1 cellular context compared by ENCODE assay signal in the genomic region with DNA sequence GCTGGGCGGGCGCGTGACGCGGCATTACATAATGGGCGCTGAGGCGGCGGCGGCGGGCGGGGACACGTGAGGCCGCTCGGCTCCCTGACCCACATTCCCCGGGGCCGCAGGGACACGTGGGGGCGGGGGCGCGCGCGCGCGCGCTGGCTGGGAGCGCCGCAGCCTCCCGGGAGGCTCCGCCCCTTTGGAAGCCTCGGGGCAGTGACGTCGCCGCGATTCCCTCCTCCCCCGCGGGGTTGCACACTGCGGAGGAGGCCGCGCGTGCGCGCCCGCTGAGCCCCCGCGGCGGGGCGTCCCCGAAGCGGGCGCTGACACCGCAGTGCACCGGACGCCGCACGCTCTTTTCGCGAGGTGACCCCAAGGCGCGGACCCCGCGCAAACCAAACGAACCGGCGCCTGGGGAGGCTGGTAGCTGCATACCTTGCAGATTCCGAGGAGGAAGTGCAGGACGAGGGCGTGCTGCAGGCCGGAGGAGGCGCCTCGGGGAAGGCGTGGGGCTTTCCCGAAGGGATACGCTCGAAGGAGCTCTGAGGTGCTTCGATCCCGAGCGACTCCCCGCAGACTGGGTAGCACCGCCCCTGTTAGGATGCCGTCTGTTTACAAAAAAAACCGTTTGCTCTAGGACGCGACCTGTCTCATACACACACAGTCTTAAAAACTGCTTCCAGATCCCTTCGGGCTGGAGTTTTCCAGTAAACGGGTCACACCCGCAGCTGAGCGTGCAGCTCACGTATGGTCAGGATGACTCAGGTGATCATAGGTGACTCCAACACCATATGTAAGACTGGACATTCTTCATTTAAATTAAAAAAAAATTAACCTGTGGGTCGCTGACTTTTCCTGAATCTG.
TF ChIP-seq lines count a peak whose summit lies in the region.

No MANE protein-coding gene starts in this region.

TF ChIP-seq in K562, 482 proteins besides CTCF, POLR2A, EP300 and RAD21 (continued from another document and continues in another):
- peak in 1 of 2 experiments; percentile 81; a peak in 2 of 4 replicates for TF ChIP-seq ZNF318 (IDR thresholded peaks at IDR 0.05; ENCODE audit: borderline replicate concordance in 1 of 2, low read depth in 1 of 2)
- TF ChIP-seq, protein P1, sequence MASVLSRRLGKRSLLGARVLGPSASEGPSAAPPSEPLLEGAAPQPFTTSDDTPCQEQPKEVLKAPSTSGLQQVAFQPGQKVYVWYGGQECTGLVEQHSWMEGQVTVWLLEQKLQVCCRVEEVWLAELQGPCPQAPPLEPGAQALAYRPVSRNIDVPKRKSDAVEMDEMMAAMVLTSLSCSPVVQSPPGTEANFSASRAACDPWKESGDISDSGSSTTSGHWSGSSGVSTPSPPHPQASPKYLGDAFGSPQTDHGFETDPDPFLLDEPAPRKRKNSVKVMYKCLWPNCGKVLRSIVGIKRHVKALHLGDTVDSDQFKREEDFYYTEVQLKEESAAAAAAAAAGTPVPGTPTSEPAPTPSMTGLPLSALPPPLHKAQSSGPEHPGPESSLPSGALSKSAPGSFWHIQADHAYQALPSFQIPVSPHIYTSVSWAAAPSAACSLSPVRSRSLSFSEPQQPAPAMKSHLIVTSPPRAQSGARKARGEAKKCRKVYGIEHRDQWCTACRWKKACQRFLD (CRISPR knock-in tag; IDR thresholded peaks at IDR 0.05) = peak; percentile 75
- TF ChIP-seq CBX2 (IDR thresholded peaks at IDR 0.05; ENCODE audit: insufficient read depth, low read length, poor library complexity, severe bottlenecking) = no peak
- TF ChIP-seq ZNF24 (IDR thresholded peaks at IDR 0.05) = 0 out of 2 replicates have a peak, but pooled peaks have one; percentile 41
- TF ChIP-seq, protein P2, sequence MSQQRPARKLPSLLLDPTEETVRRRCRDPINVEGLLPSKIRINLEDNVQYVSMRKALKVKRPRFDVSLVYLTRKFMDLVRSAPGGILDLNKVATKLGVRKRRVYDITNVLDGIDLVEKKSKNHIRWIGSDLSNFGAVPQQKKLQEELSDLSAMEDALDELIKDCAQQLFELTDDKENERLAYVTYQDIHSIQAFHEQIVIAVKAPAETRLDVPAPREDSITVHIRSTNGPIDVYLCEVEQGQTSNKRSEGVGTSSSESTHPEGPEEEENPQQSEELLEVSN (IDR thresholded peaks at IDR 0.05; ENCODE audit: borderline replicate concordance in 1 of 2, extremely low read depth in 1 of 2, insufficient read depth in 1 of 2, insufficient read length in 1 of 2, low read depth in 1 of 2, low read length in 1 of 2, poor library complexity in 1 of 2, severe bottlenecking in 1 of 2) = peak; percentile 11 to 12
- peak; percentile 15; the same call in 1 of the 2 replicates for TF ChIP-seq ZNF644 (tag; IDR thresholded peaks at IDR 0.05; ENCODE audit: low read depth)
- no peak for TF ChIP-seq YBX1 (IDR thresholded peaks at IDR 0.05)
- no peak for TF ChIP-seq RBM15 (IDR thresholded peaks at IDR 0.05; ENCODE audit: insufficient read depth, low read length)
- TF ChIP-seq ZNF217 (CRISPR knock-in tag; IDR thresholded peaks at IDR 0.05) = no peak
- TF ChIP-seq NFE2L1 (tag; IDR thresholded peaks at IDR 0.05; ENCODE audit: borderline replicate concordance, low read depth) = no peak
- peak; percentile 50; the same call in 1 of the 2 replicates for TF ChIP-seq SUPT5H (IDR thresholded peaks at IDR 0.05)
- no peak for TF ChIP-seq HMBOX1 (IDR thresholded peaks at IDR 0.05)
- TF ChIP-seq ZNF121 (CRISPR knock-in tag; conservative IDR thresholded peaks at IDR 0.05) = no peak
- no peak for TF ChIP-seq IRF9 (tag; IDR thresholded peaks at IDR 0.05)
- TF ChIP-seq RBM17 (IDR thresholded peaks at IDR 0.05; ENCODE audit: borderline replicate concordance, low read depth, low read length) = no peak
- TF ChIP-seq, protein P3, sequence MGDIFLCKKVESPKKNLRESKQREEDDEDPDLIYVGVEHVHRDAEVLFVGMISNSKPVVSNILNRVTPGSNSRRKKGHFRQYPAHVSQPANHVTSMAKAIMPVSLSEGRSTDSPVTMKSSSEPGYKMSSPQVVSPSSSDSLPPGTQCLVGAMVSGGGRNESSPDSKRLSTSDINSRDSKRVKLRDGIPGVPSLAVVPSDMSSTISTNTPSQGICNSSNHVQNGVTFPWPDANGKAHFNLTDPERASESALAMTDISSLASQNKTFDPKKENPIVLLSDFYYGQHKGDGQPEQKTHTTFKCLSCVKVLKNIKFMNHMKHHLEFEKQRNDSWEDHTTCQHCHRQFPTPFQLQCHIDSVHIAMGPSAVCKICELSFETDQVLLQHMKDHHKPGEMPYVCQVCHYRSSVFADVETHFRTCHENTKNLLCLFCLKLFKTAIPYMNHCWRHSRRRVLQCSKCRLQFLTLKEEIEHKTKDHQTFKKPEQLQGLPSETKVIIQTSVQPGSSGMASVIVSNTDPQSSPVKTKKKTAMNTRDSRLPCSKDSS (IDR thresholded peaks at IDR 0.05; ENCODE audit: low read depth, partially characterized antibody) = no peak
- no peak for TF ChIP-seq HNRNPH1 (optimal IDR thresholded peaks at IDR 0.05; ENCODE audit: low read depth, low read length)
- peak; percentile 68 for TF ChIP-seq TBP (optimal IDR thresholded peaks at IDR 0.05; ENCODE audit: low read depth, low read length)
- TF ChIP-seq MECOM (CRISPR knock-in tag; IDR thresholded peaks at IDR 0.05) = no peak; the same call in 1 of the 2 replicates
- peak; percentile 87 for TF ChIP-seq TEAD4 (IDR thresholded peaks at IDR 0.05; ENCODE audit: low read length)
- peak; percentile 89 for TF ChIP-seq TEAD4 (CRISPR knock-in tag; IDR thresholded peaks at IDR 0.05; ENCODE audit: borderline replicate concordance)
- TF ChIP-seq ARID3B (CRISPR knock-in tag; IDR thresholded peaks at IDR 0.05; ENCODE audit: borderline replicate concordance) = 0 out of 2 replicates have a peak, but pooled peaks have one; percentile 29
- TF ChIP-seq SIN3A (IDR thresholded peaks at IDR 0.05; ENCODE audit: borderline replicate concordance in 2 of 2, control insufficient read depth in 1 of 2, low read depth in 2 of 2, low read length in 2 of 2) = peak in 1 of 2 experiments; percentile 59; a peak in 2 of 4 replicates
- no peak for TF ChIP-seq DDX20 (tag; IDR thresholded peaks at IDR 0.05; ENCODE audit: low read depth)
- peak; percentile 53; the same call in 1 of the 2 replicates for TF ChIP-seq HCFC1 (IDR thresholded peaks at IDR 0.05; ENCODE audit: low read depth, low read length)
- no peak for TF ChIP-seq GABPB2 (CRISPR knock-in tag; conservative IDR thresholded peaks at IDR 0.05)
- TF ChIP-seq, protein P4, sequence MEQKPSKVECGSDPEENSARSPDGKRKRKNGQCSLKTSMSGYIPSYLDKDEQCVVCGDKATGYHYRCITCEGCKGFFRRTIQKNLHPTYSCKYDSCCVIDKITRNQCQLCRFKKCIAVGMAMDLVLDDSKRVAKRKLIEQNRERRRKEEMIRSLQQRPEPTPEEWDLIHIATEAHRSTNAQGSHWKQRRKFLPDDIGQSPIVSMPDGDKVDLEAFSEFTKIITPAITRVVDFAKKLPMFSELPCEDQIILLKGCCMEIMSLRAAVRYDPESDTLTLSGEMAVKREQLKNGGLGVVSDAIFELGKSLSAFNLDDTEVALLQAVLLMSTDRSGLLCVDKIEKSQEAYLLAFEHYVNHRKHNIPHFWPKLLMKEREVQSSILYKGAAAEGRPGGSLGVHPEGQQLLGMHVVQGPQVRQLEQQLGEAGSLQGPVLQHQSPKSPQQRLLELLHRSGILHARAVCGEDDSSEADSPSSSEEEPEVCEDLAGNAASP (IDR thresholded peaks at IDR 0.05) = no peak
- TF ChIP-seq EHMT2 (IDR thresholded peaks at IDR 0.05) = no peak
- TF ChIP-seq CEBPB (tag; IDR thresholded peaks at IDR 0.05) = peak; percentile 70
- no peak for TF ChIP-seq RFX1 (IDR thresholded peaks at IDR 0.05)
- TF ChIP-seq NFYB (IDR thresholded peaks at IDR 0.05; ENCODE audit: extremely low read depth, insufficient read length) = no peak
- no peak for TF ChIP-seq ZZZ3 (IDR thresholded peaks at IDR 0.05)
- no peak for TF ChIP-seq PATZ1 (CRISPR knock-in tag; IDR thresholded peaks at IDR 0.05; ENCODE audit: borderline replicate concordance)
- peak; percentile 31; the same call in 1 of the 2 replicates for TF ChIP-seq TCF7 (IDR thresholded peaks at IDR 0.05; ENCODE audit: borderline replicate concordance)
- TF ChIP-seq KHSRP (IDR thresholded peaks at IDR 0.05) = no peak
- no peak for TF ChIP-seq MED1 (CRISPR knock-in tag; IDR thresholded peaks at IDR 0.05; ENCODE audit: borderline replicate concordance)
